8 cellular contexts compared by ENCODE assay signal in the genomic region with DNA sequence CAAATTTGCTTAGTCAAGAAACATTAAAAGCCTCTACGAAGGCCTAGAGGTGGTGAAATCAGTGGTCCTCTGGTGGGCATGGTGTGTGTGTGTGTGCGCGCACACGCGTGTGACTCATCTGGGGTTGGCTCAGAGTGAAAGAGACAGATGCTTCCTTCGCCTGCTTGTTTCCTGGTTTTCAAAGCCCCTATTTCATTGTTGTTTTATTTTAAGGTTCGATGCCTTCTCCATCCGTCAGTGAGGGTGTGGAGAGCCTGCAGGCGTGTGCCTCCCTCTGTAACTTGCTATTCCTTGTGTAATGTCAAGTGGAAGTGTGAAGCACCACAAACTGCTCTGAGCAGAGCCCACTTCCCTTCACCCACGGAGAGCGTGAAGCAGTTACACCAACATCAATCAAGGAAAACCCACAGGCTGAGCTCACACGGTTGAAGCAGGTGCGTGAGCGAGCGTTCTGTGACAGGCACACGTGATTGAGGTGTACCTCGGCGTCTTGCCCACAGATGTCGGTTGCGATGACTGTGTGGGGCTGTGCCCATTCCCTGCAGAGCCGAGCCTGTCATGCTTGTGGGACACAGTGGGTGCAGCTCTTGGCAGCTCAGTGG.
DNase-seq lines count a peak whose midpoint lies in the region; ATAC-seq and TF ChIP-seq lines count a peak whose summit lies in the region.

No MANE protein-coding gene starts in this region.

- no peak for TF ChIP-seq POLR2A in esophagus squamous epithelium (IDR thresholded peaks at IDR 0.05)
- no peak for TF ChIP-seq POLR2A in sigmoid colon (IDR thresholded peaks at IDR 0.05)

- peaks cover 0 to 39% (median 0%) of the 10 kb centered on the region in 3 donors for H3K4me1 ChIP-seq in esophagus squamous epithelium
- H3K4me1 ChIP-seq in sigmoid colon: peaks cover 0 to 13% (median 9%) of the 10 kb centered on the region in 4 donors

- no peak for TF ChIP-seq EP300 in sigmoid colon (IDR thresholded peaks at IDR 0.05)

- no peak for TF ChIP-seq CTCF in esophagus squamous epithelium (IDR thresholded peaks at IDR 0.05)
- no peak for TF ChIP-seq CTCF in sigmoid colon (IDR thresholded peaks at IDR 0.05)

- ATAC-seq in GM18873 (IDR thresholded peaks at IDR 0.05; ENCODE audit: low FRiP score, unreplicated experiment): peak; percentile 67
- peak; percentile 65 for ATAC-seq in HG02938 (IDR thresholded peaks at IDR 0.05; ENCODE audit: unreplicated experiment)
- ATAC-seq in stimulated activated naive CD8-positive, alpha-beta T cell treated with anti-CD3 and anti-CD28 coated beads, Interleukin-15, Interleukin-2, amounts not matched to agents 100 U/mL and 50 U/mL, for 24 hours: peak; percentile 86

- no peaks in the 10 kb centered on the region for H3K27me3 ChIP-seq in esophagus squamous epithelium
- H3K27me3 ChIP-seq in sigmoid colon: no peaks in the 10 kb centered on the region

- intact Hi-C loops in esophagus squamous epithelium (cut with DNase I) (no loop called here), sigmoid colon (cut with DNase I) (no loop called here)

- H3K4me3 ChIP-seq in esophagus squamous epithelium (no peak overlapping the region), sigmoid colon (no peak overlapping the region)

- H3K9me3 ChIP-seq in esophagus squamous epithelium (no peaks in the 10 kb centered on the region), sigmoid colon (no peaks in the 10 kb centered on the region)

- WGBS in esophagus squamous epithelium, 2 donors: 61 to 71% methylated on average over 16 to 19 of the region's 21 CpGs
- WGBS in sigmoid colon, 2 donors: 47 to 84% methylated on average over 21 of the region's 21 CpGs

- DNase-seq in UCSD-AML1 (lab: John Stamatoyannopoulos, UW; ENCODE audit: unreplicated experiment) (peak; percentile 60), globus pallidus (ENCODE audit: low spot score) (peak; percentile 42), esophagus squamous epithelium (lab: John Stamatoyannopoulos, UW) (no peak), NCI-H1092 treated with DMSO at 0.1 percent for 48 hours (lab: John Stamatoyannopoulos, UW) (no peak), sigmoid colon (no peak)
- peak; percentile 63 for DNase-seq in stimulated activated naive CD8-positive, alpha-beta T cell treated with anti-CD3 and anti-CD28 coated beads, Interleukin-15, Interleukin-2, amounts not matched to agents 100 U/mL and 50 U/mL, for 24 hours

- H3K36me3 ChIP-seq in esophagus squamous epithelium (no peaks in the 10 kb centered on the region), sigmoid colon (no peaks in the 10 kb centered on the region)

- H3K27ac ChIP-seq in esophagus squamous epithelium: peak overlapping the region in 1 of 4 donors; percentile 43
- H3K27ac ChIP-seq in sigmoid colon: no peak overlapping the region

Comparison
In these comparisons a context has a peak if more than half of its experiments do, and no peak if none do; other contexts are left out.
1. DNase-seq: peak in UCSD-AML1 (single experiment), globus pallidus (single experiment) and stimulated activated naive CD8-positive, alpha-beta T cell treated with anti-CD3 and anti-CD28 coated beads, Interleukin-15, Interleukin-2, amounts not matched to agents 100 U/mL and 50 U/mL, for 24 hours (single experiment); none in esophagus squamous epithelium (single experiment), NCI-H1092 treated with DMSO at 0.1 percent for 48 hours (single experiment) and sigmoid colon (single experiment).
2. Peak in every context shown above with its lines, with median percentiles within 50 percentile points of each other: ATAC-seq.